Comparison of ENCODE assay signal across 19 cellular contexts in genomic region chr1:53112861-53113260, GRCh38. TPM values are rescaled to one million over a fixed set of nuclear protein-coding genes. Genes with fewer than 3 reads are reported as not detected.
"Had no signal": no experiment of that assay in that cellular context is flagged by ENCODE, and none has a peak within 500 bp of the region (broad histone marks: within the 10 kb centered on the region; RNA-seq: fewer than 3 reads in every experiment).

No MANE protein-coding gene starts in this region.

- H3K27ac Mint-ChIP-seq: activated CD4-positive, alpha-beta memory T cell treated with anti-CD3 and anti-CD28 coated beads for 36 hours; activated naive CD8-positive, alpha-beta T cell; dendritic cell treated with granulocyte-macrophage colony-stimulating factor and Interleukin-4, amounts not matched to agents 40 ng/mL and 50 ng/mL, for 4 days; nephron progenitor cell had no signal

- H3K36me3 ChIP-seq: breast epithelium, right atrium auricular region, upper lobe of left lung had no signal

- H3K27me3 ChIP-seq: right atrium auricular region, upper lobe of left lung had no signal

- H3K4me3 ChIP-seq: breast epithelium, right atrium auricular region, smooth muscle cell, upper lobe of left lung had no signal

- H3K4me3 Mint-ChIP-seq: activated CD4-positive, alpha-beta memory T cell treated with anti-CD3 and anti-CD28 coated beads for 36 hours; activated naive CD8-positive, alpha-beta T cell; activated T-cell treated with anti-CD3 and anti-CD28 coated beads, Interleukin-2, amount 50 U/mL, for 4 hours; dendritic cell treated with granulocyte-macrophage colony-stimulating factor and Interleukin-4, amounts not matched to agents 40 ng/mL and 50 ng/mL, for 4 days; nephron progenitor cell had no signal

- H3K4me1 ChIP-seq: breast epithelium had no signal

- H3K27ac ChIP-seq: breast epithelium, right atrium auricular region, upper lobe of left lung had no signal

- ATAC-seq: activated T-cell treated with anti-CD3 and anti-CD28 coated beads, Interleukin-2, amount 50 U/mL, for 4 hours had no signal

- DNase-seq: activated CD4-positive, alpha-beta memory T cell treated with anti-CD3 and anti-CD28 coated beads for 36 hours; activated gamma-delta T cell; activated T-cell treated with anti-CD3 and anti-CD28 coated beads, Interleukin-2, amount 50 U/mL, for 4 hours; cerebellar nuclear complex; effector memory CD4-positive, alpha-beta T cell; head of caudate nucleus; nephron progenitor cell; occipital lobe; stimulated activated CD4-positive, alpha-beta T cell treated with anti-CD3 and anti-CD28 coated beads, Interleukin-4, amount 100 ng/mL, for 4 hours; stimulated activated CD8-positive, alpha-beta memory T cell treated with anti-CD3 and anti-CD28 coated beads, Interleukin-4, amount 100 ng/mL, for 48 hours; stimulated activated naive CD4-positive, alpha-beta T cell treated with Interleukin-2 at 50 U/mL for 16 hours; upper lobe of left lung had no signal

- H3K9me3 ChIP-seq: breast epithelium, right atrium auricular region, upper lobe of left lung had no signal

- H3K36me3 Mint-ChIP-seq: activated CD4-positive, alpha-beta memory T cell treated with anti-CD3 and anti-CD28 coated beads for 36 hours; activated naive CD8-positive, alpha-beta T cell had no signal

- H3K27me3 Mint-ChIP-seq: activated naive CD8-positive, alpha-beta T cell had no signal

- H3K9me3 Mint-ChIP-seq: dendritic cell treated with granulocyte-macrophage colony-stimulating factor and Interleukin-4, amounts not matched to agents 40 ng/mL and 50 ng/mL, for 4 days; nephron progenitor cell had no signal

RNA-seq across cellular contexts. Expression of gene SLC1A7, which starts 29.6 kb away (rescaled TPM):
- total RNA-seq: activated CD4-positive, alpha-beta memory T cell treated with anti-CD3 and anti-CD28 coated beads for 36 hours; activated T-cell treated with anti-CD3 and anti-CD28 coated beads, Interleukin-2, amount 50 U/mL, for 4 hours; frontal cortex; occipital lobe; progenitor cell of endocrine pancreas; smooth muscle cell had no signal

RNA-seq across cellular contexts. Expression of gene PODN, which starts 50.8 kb away (rescaled TPM):
- total RNA-seq: activated CD4-positive, alpha-beta memory T cell treated with anti-CD3 and anti-CD28 coated beads for 36 hours had no signal
